ENCODE assay signal across 12 cellular contexts in genomic region chr4:109967798-109968520, GRCh38. TPM values are rescaled to one million over a fixed set of nuclear protein-coding genes. Genes with fewer than 3 reads are reported as not detected.
DNase-seq lines count a peak whose midpoint lies in the region; ATAC-seq and TF ChIP-seq lines count a peak whose summit lies in the region.
"Had no signal": no experiment of that assay in that cellular context is flagged by ENCODE, and none has a peak within 500 bp of the region (broad histone marks: within the 10 kb centered on the region; RNA-seq: fewer than 3 reads in every experiment).

No MANE protein-coding gene starts in this region.

- peak; percentile 35 for DNase-seq in A172 (ENCODE audit: low spot score)
- peak; percentile 66 for DNase-seq in LoVo (ENCODE audit: low spot score)
- peak; percentile 63 for DNase-seq in epithelial cell of prostate (ENCODE audit: low read depth, low spot score)
- DNase-seq in heart right ventricle, result no peak
- DNase-seq in Ammon's horn (ENCODE audit: low spot score), result no peak
- no peak for DNase-seq in activated T-cell treated with anti-CD3 and anti-CD28 coated beads, Interleukin-2, amount 50 U/mL, for 24 hours
- DNase-seq: NCI-H2227 treated with DMSO at 0.1 percent for 48 hours had no signal

- H3K36me3 Mint-ChIP-seq in activated T-cell treated with anti-CD3 and anti-CD28 coated beads, Interleukin-2, amount 50 U/mL, for 24 hours (ENCODE audit: low read depth), result no peaks in the 10 kb centered on the region

- no peaks in the 10 kb centered on the region for H3K36me3 ChIP-seq in heart right ventricle
- H3K36me3 ChIP-seq: ascending aorta had no signal

- H3K27ac Mint-ChIP-seq in activated T-cell treated with anti-CD3 and anti-CD28 coated beads, Interleukin-2, amount 50 U/mL, for 24 hours, result no peak overlapping the region

- no peak overlapping the region for H3K4me3 ChIP-seq in heart right ventricle
- H3K4me3 ChIP-seq: ascending aorta had no signal

- peaks cover 0 to 16% (median 3%) of the 10 kb centered on the region in 9 donors for H3K4me1 ChIP-seq in heart right ventricle
- H3K4me1 ChIP-seq: ascending aorta, parathyroid adenoma had no signal

- H3K4me3 Mint-ChIP-seq in activated T-cell treated with anti-CD3 and anti-CD28 coated beads, Interleukin-2, amount 50 U/mL, for 24 hours, result no peak overlapping the region

- peaks cover 28% of the 10 kb centered on the region for H3K4me1 Mint-ChIP-seq in activated T-cell treated with anti-CD3 and anti-CD28 coated beads, Interleukin-2, amount 50 U/mL, for 24 hours (ENCODE audit: low read depth)

- H3K27me3 ChIP-seq in heart right ventricle, result no peaks in the 10 kb centered on the region
- H3K27me3 ChIP-seq: ascending aorta had no signal

- WGBS in heart right ventricle, 2 donors, result 90 to 97% methylated on average over 5 of the region's 5 CpGs

- intact Hi-C loops in heart right ventricle (cut with DNase I), result no loop called here

- peaks cover 36% of the 10 kb centered on the region for H3K27me3 Mint-ChIP-seq in activated T-cell treated with anti-CD3 and anti-CD28 coated beads, Interleukin-2, amount 50 U/mL, for 24 hours

- ATAC-seq in GM19463 (IDR thresholded peaks at IDR 0.05; ENCODE audit: unreplicated experiment) (peak; percentile 66), HG02763 (IDR thresholded peaks at IDR 0.05; ENCODE audit: unreplicated experiment) (no peak), heart right ventricle (no peak)

- no peaks in the 10 kb centered on the region for H3K9me3 ChIP-seq in heart right ventricle
- H3K9me3 ChIP-seq: ascending aorta had no signal

- H3K27ac ChIP-seq in epithelial cell of prostate, result peak overlapping the region; percentile 80
- no peak overlapping the region for H3K27ac ChIP-seq in heart right ventricle
- H3K27ac ChIP-seq: ascending aorta, C4-2B, parathyroid adenoma had no signal

- TF ChIP-seq CTCF in heart right ventricle (IDR thresholded peaks at IDR 0.05), result no peak

- H3K9me3 Mint-ChIP-seq in activated T-cell treated with anti-CD3 and anti-CD28 coated beads, Interleukin-2, amount 50 U/mL, for 24 hours, result no peaks in the 10 kb centered on the region

RNA-seq across cellular contexts. Expression of gene EGF, which starts 55.3 kb away (rescaled TPM):
- 5.5 and 8.0 TPM in 2 replicates for total RNA-seq in A172 (2014; rRNA removed; shearing (Covaris generic))
- 10 to 100 TPM in 8 of 10 donors, 1 to 10 TPM in 2; 8.4 to 16.4 (median 12.2) TPM for total RNA-seq in heart right ventricle
- 1 to 10 TPM in 1 of 2 donors, under 1 TPM in 1; 0.54 to 5.4 TPM for polyA plus RNA-seq in heart right ventricle
- total RNA-seq: ascending aorta had no signal

Comparison
In these comparisons a context has a peak if more than half of its experiments do, and no peak if none do; other contexts are left out.
1. DNase-seq: peak in A172 (single experiment), LoVo (single experiment) and epithelial cell of prostate (single experiment); none in heart right ventricle (0 of 2), Ammon's horn (single experiment) and activated T-cell treated with anti-CD3 and anti-CD28 coated beads, Interleukin-2, amount 50 U/mL, for 24 hours (single experiment).